ENCODE assay signal across 7 cellular contexts in genomic region chr10:109773818-109774440, GRCh38.
A peak's percentile ranks its signal among the peaks of the same experiment; 100 is the strongest.
DNase-seq lines count a peak whose midpoint lies in the region; ATAC-seq and TF ChIP-seq lines count a peak whose summit lies in the region.

No MANE protein-coding gene starts in this region.

- DNase-seq in left kidney (ENCODE audit: low read depth, low spot score) (peak; percentile 62), NCI-H2029 treated with DMSO at 0.1 percent for 48 hours (lab: John Stamatoyannopoulos, UW) (no peak), DMS79 (lab: John Stamatoyannopoulos, UW) (no peak)
- DNase-seq in activated CD4-positive, alpha-beta T cell treated with anti-CD3 and anti-CD28 coated beads, Interleukin-2, amount 50 U/mL, for 4 hours: no peak

- peak; percentile 61 for ATAC-seq in HG03565 (IDR thresholded peaks at IDR 0.05; ENCODE audit: unreplicated experiment)

- no peak overlapping the region for H3K27ac ChIP-seq in VCaP

- peak; percentile 52 for TF ChIP-seq CTCF in GM12873 (IDR thresholded peaks at IDR 0.05; ENCODE audit: insufficient read depth, low read depth, low read length, missing control alignments)
- TF ChIP-seq CTCF in VCaP (conservative IDR thresholded peaks at IDR 0.05): peak; percentile 78
